Comparison of ENCODE assay signal across 29 cellular contexts in genomic region chr22:49489821-49490220, GRCh38.
"Had no signal": no experiment of that assay in that cellular context is flagged by ENCODE, and none has a peak within 500 bp of the region (broad histone marks: within the 10 kb centered on the region; RNA-seq: fewer than 3 reads in every experiment).

No MANE protein-coding gene starts in this region.

- ATAC-seq: left colon; left lung; lower lobe of right lung; mucosa of descending colon; naive thymus-derived CD4-positive, alpha-beta T cell; pancreas; right cardiac atrium; sciatic nerve; stimulated activated naive B cell treated with anti-CD40 and anti-IgM and Interleukin-4, amounts not matched to agents 10 μg/mL and 1 μg/mL and 100 μg/mL, for 72 hours; stimulated activated naive CD8-positive, alpha-beta T cell treated with anti-CD3 and anti-CD28 coated beads, Interleukin-15, Interleukin-2, amounts not matched to agents 100 U/mL and 50 U/mL, for 24 hours; upper lobe of right lung had no signal

- H3K9me3 Mint-ChIP-seq: natural killer cell treated with Interleukin-12 subunit alpha and Interleukin-12 subunit beta and Interleukin-15 and Interleukin-18, amount 100 ng/mL, for 72 hours; stimulated activated naive B cell treated with anti-CD40 and anti-IgM and Interleukin-4, amounts not matched to agents 10 μg/mL and 1 μg/mL and 100 μg/mL, for 72 hours had no signal

- H3K27ac Mint-ChIP-seq: natural killer cell treated with Interleukin-12 subunit alpha and Interleukin-12 subunit beta and Interleukin-15 and Interleukin-18, amount 100 ng/mL, for 72 hours; stimulated activated naive B cell treated with anti-CD40 and anti-IgM and Interleukin-4, amounts not matched to agents 10 μg/mL and 1 μg/mL and 100 μg/mL, for 72 hours had no signal

- H3K4me3 ChIP-seq: left lung, lower lobe of right lung, mucosa of descending colon, pancreas, prostate gland, skin epidermis, stomach, testis, thyroid gland, transverse colon, upper lobe of right lung had no signal

- DNase-seq: hippocampal formation; kidney glomerular epithelial cell; left colon; left lung; lower lobe of right lung; mesendoderm; midbrain; mucosa of descending colon; naive thymus-derived CD4-positive, alpha-beta T cell; nucleus accumbens; pancreas; posterior cingulate gyrus; retina; right cardiac atrium; stimulated activated CD4-positive, alpha-beta T cell treated with anti-CD3 and anti-CD28 coated beads, Interleukin-12 subunit alpha, Interleukin-12 subunit beta, amount 100 ng/mL, for 4 hours; stimulated activated CD4-positive, alpha-beta T cell treated with anti-CD3 and anti-CD28 coated beads, Interleukin-15, amount 100 ng/mL, for 24 hours; stimulated activated CD4-positive, alpha-beta T cell treated with anti-CD3 and anti-CD28 coated beads, Interleukin-2, amount 100 ng/mL, for 24 hours; stimulated activated CD4-positive, alpha-beta T cell treated with anti-CD3 and anti-CD28 coated beads, Interleukin-4, amount 100 ng/mL, for 1 hour; stimulated activated naive B cell treated with anti-CD40 and anti-IgM and Interleukin-4, amounts not matched to agents 10 μg/mL and 1 μg/mL and 100 μg/mL, for 72 hours; stimulated activated naive CD8-positive, alpha-beta T cell treated with anti-CD3 and anti-CD28 coated beads, Interleukin-15, Interleukin-2, amounts not matched to agents 100 U/mL and 50 U/mL, for 24 hours; stomach; testis; thyroid gland; transverse colon; upper lobe of right lung had no signal

- H3K4me3 Mint-ChIP-seq: naive thymus-derived CD4-positive, alpha-beta T cell; natural killer cell treated with Interleukin-12 subunit alpha and Interleukin-12 subunit beta and Interleukin-15 and Interleukin-18, amount 100 ng/mL, for 72 hours; stimulated activated naive B cell treated with anti-CD40 and anti-IgM and Interleukin-4, amounts not matched to agents 10 μg/mL and 1 μg/mL and 100 μg/mL, for 72 hours had no signal

- H3K36me3 Mint-ChIP-seq: natural killer cell treated with Interleukin-12 subunit alpha and Interleukin-12 subunit beta and Interleukin-15 and Interleukin-18, amount 100 ng/mL, for 72 hours had no signal

- H3K27me3 Mint-ChIP-seq: naive thymus-derived CD4-positive, alpha-beta T cell; natural killer cell treated with Interleukin-12 subunit alpha and Interleukin-12 subunit beta and Interleukin-15 and Interleukin-18, amount 100 ng/mL, for 72 hours; stimulated activated naive B cell treated with anti-CD40 and anti-IgM and Interleukin-4, amounts not matched to agents 10 μg/mL and 1 μg/mL and 100 μg/mL, for 72 hours had no signal
